1 cellular context compared by ENCODE assay signal in genomic region chr2:135819211-135819610, GRCh38.
TF ChIP-seq lines count a peak whose summit lies in the region.

No MANE protein-coding gene starts in this region.

TF ChIP-seq in HepG2, 621 proteins besides CTCF, POLR2A, EP300 and RAD21 (continued from another document):
- TF ChIP-seq ZNF512 (CRISPR knock-in tag; IDR thresholded peaks at IDR 0.05): no peak
- TF ChIP-seq FOXC1 (CRISPR knock-in tag; IDR thresholded peaks at IDR 0.05; ENCODE audit: borderline replicate concordance): no peak
- TF ChIP-seq NFE2L2 (IDR thresholded peaks at IDR 0.05; ENCODE audit: low read length): no peak
- TF ChIP-seq REL (CRISPR knock-in tag; conservative IDR thresholded peaks at IDR 0.05): no peak
- TF ChIP-seq ZNF142 (CRISPR knock-in tag; IDR thresholded peaks at IDR 0.05): no peak
- TF ChIP-seq ZBTB20 (CRISPR knock-in tag; IDR thresholded peaks at IDR 0.05; ENCODE audit: borderline replicate concordance, low read depth): no peak
- TF ChIP-seq ZC3H13 (CRISPR knock-in tag; IDR thresholded peaks at IDR 0.05): no peak
- no peak for TF ChIP-seq CHD4 (IDR thresholded peaks at IDR 0.05; ENCODE audit: borderline replicate concordance, low read length)
- TF ChIP-seq SMC3 (IDR thresholded peaks at IDR 0.05; ENCODE audit: low read length): peak; percentile 69
- TF ChIP-seq ZNF441 (CRISPR knock-in tag; IDR thresholded peaks at IDR 0.05; ENCODE audit: borderline replicate concordance): peak; percentile 97
- TF ChIP-seq RXRB (CRISPR knock-in tag; IDR thresholded peaks at IDR 0.05; ENCODE audit: borderline replicate concordance): no peak
- no peak for TF ChIP-seq SMAD3 (CRISPR knock-in tag; IDR thresholded peaks at IDR 0.05)
- TF ChIP-seq ZBTB1 (CRISPR knock-in tag; IDR thresholded peaks at IDR 0.05; ENCODE audit: borderline replicate concordance): no peak
- TF ChIP-seq SAP130 (CRISPR knock-in tag; IDR thresholded peaks at IDR 0.05; ENCODE audit: low read depth): no peak
- no peak for TF ChIP-seq ZNF260 (CRISPR knock-in tag; IDR thresholded peaks at IDR 0.05; ENCODE audit: borderline replicate concordance, low read depth)
- no peak for TF ChIP-seq RERE (CRISPR knock-in tag; IDR thresholded peaks at IDR 0.05; ENCODE audit: low read depth)
- TF ChIP-seq CENPX (CRISPR knock-in tag; IDR thresholded peaks at IDR 0.05): no peak
- TF ChIP-seq ZNF547 (CRISPR knock-in tag; IDR thresholded peaks at IDR 0.05): no peak
- peak; percentile 63 for TF ChIP-seq STAG1 (CRISPR knock-in tag; IDR thresholded peaks at IDR 0.05)
- no peak for TF ChIP-seq ZBTB21 (CRISPR knock-in tag; IDR thresholded peaks at IDR 0.05)
- no peak for TF ChIP-seq ZNF34 (CRISPR knock-in tag; IDR thresholded peaks at IDR 0.05; ENCODE audit: borderline replicate concordance)
- TF ChIP-seq MED13 (CRISPR knock-in tag; IDR thresholded peaks at IDR 0.05): no peak
- TF ChIP-seq ZNF562 (CRISPR knock-in tag; IDR thresholded peaks at IDR 0.05; ENCODE audit: borderline replicate concordance): no peak
- no peak for TF ChIP-seq ZNF598 (CRISPR knock-in tag; IDR thresholded peaks at IDR 0.05; ENCODE audit: borderline replicate concordance)
- no peak for TF ChIP-seq ZNF367 (CRISPR knock-in tag; IDR thresholded peaks at IDR 0.05; ENCODE audit: borderline replicate concordance)
- TF ChIP-seq TEAD3 (CRISPR knock-in tag; optimal IDR thresholded peaks at IDR 0.05; ENCODE audit: borderline replicate concordance): peak; percentile 85
- no peak for TF ChIP-seq PCBP1 (IDR thresholded peaks at IDR 0.05; ENCODE audit: borderline replicate concordance, low read depth, low read length)
- peak; percentile 84; the same call in 1 of the 2 replicates for TF ChIP-seq ZNF576 (CRISPR knock-in tag; IDR thresholded peaks at IDR 0.05)
- TF ChIP-seq AHR (CRISPR knock-in tag; IDR thresholded peaks at IDR 0.05): no peak
- TF ChIP-seq ZNF839 (CRISPR knock-in tag; IDR thresholded peaks at IDR 0.05; ENCODE audit: borderline replicate concordance): no peak
- TF ChIP-seq ZSCAN22 (CRISPR knock-in tag; IDR thresholded peaks at IDR 0.05): no peak
- TF ChIP-seq MAF1 (CRISPR knock-in tag; IDR thresholded peaks at IDR 0.05; ENCODE audit: borderline replicate concordance): no peak
- TF ChIP-seq ZNF607 (CRISPR knock-in tag; IDR thresholded peaks at IDR 0.05; ENCODE audit: borderline replicate concordance): no peak
- no peak for TF ChIP-seq THAP8 (CRISPR knock-in tag; IDR thresholded peaks at IDR 0.05; ENCODE audit: borderline replicate concordance)
- TF ChIP-seq THAP9 (CRISPR knock-in tag; IDR thresholded peaks at IDR 0.05; ENCODE audit: borderline replicate concordance): no peak
- no peak for TF ChIP-seq HDAC6 (IDR thresholded peaks at IDR 0.05; ENCODE audit: low read depth, low read length)
- no peak for TF ChIP-seq PRDM4 (CRISPR knock-in tag; IDR thresholded peaks at IDR 0.05; ENCODE audit: borderline replicate concordance)
- TF ChIP-seq ZNF446 (CRISPR knock-in tag; IDR thresholded peaks at IDR 0.05): no peak
- TF ChIP-seq HES4 (CRISPR knock-in tag; IDR thresholded peaks at IDR 0.05; ENCODE audit: borderline replicate concordance): no peak
- TF ChIP-seq ETS1 (CRISPR knock-in tag; IDR thresholded peaks at IDR 0.05): no peak
- no peak for TF ChIP-seq RXRA (CRISPR knock-in tag; IDR thresholded peaks at IDR 0.05)
- no peak for TF ChIP-seq EHMT2 (IDR thresholded peaks at IDR 0.05; ENCODE audit: borderline replicate concordance, low read depth, low read length)
